Comparison of ENCODE assay signal across 23 cellular contexts in genomic region chr4:88969271-88969670, GRCh38.
DNase-seq lines count a peak whose midpoint lies in the region; ATAC-seq, FAIRE-seq and TF ChIP-seq lines count a peak whose summit lies in the region.
"Had no signal": no experiment of that assay in that cellular context is flagged by ENCODE, and none has a peak within 500 bp of the region (broad histone marks: within the 10 kb centered on the region; RNA-seq: fewer than 3 reads in every experiment).

No MANE protein-coding gene starts in this region.

- no peaks in the 10 kb centered on the region for H4K20me1 ChIP-seq in HepG2 (ENCODE audit: insufficient read depth, low read length)

- H3K36me3 ChIP-seq in HepG2 (replicated peaks in 1 of 2; ENCODE audit: control insufficient read depth in 1 of 2, insufficient read depth in 2 of 2, low read length in 2 of 2) = no peaks in the 10 kb centered on the region
- H3K36me3 ChIP-seq in H7 (replicated peaks; ENCODE audit: control insufficient read depth, insufficient read depth, low read length) = no peaks in the 10 kb centered on the region
- H3K36me3 ChIP-seq: SJSA1 had no signal

- in situ Hi-C loops in HepG2 (cut with HindIII; ENCODE audit: extremely low pct_ligation_motif_present, low pct_unique_long_range_greater_than_20kb) = no loop called here

- intact Hi-C loops in HepG2 (cut with micrococcal nuclease; ENCODE audit: unreplicated experiment) = no loop called here

- TF ChIP-seq EP300 in HepG2 (IDR thresholded peaks at IDR 0.05; ENCODE audit: low read depth in 2 of 2, low read length in 2 of 2) (no peak), HepG2 (CRISPR knock-in tag; IDR thresholded peaks at IDR 0.05; ENCODE audit: borderline replicate concordance) (no peak)

- FAIRE-seq in HepG2 (lab: Jason Lieb, UNC) (no peak), RCC 7860 (lab: Jason Lieb, UNC) (no peak)
- FAIRE-seq: GM12891, H1 had no signal

- no peak for TF ChIP-seq POLR2A in HepG2 (IDR thresholded peaks at IDR 0.05; ENCODE audit: insufficient read depth in 1 of 2, low read depth in 2 of 2, low read length in 2 of 2)

- H3K79me2 ChIP-seq in HepG2 (ENCODE audit: insufficient read depth, low read length) = no peaks in the 10 kb centered on the region

- POLR2A ChIA-PET in HepG2 (lab: Yijun Ruan, JAX) = no interaction called here

- H3K27me3 ChIP-seq in HepG2 (ENCODE audit: control insufficient read depth in 1 of 2, insufficient read depth in 2 of 2, low read length in 2 of 2) (no peaks in the 10 kb centered on the region), H7 (ENCODE audit: control insufficient read depth, insufficient read depth, low read length) (no peaks in the 10 kb centered on the region)
- H3K27me3 ChIP-seq: SJSA1 had no signal

- H3K27me3 Mint-ChIP-seq in type B pancreatic cell = no peaks in the 10 kb centered on the region

- peak; percentile 68 for ATAC-seq in HepG2
- ATAC-seq: HCT116, Right ventricle myocardium inferior had no signal

- peaks cover 7% of the 10 kb centered on the region for H3K36me3 Mint-ChIP-seq in type B pancreatic cell
- H3K36me3 Mint-ChIP-seq: IgD-negative memory B cell had no signal

- TF ChIP-seq CTCF in HepG2 (CRISPR knock-in tag; IDR thresholded peaks at IDR 0.05) = no peak
- no peak for TF ChIP-seq CTCF in type B pancreatic cell (conservative IDR thresholded peaks at IDR 0.05)

- no peak overlapping the region for H3K9ac ChIP-seq in HepG2 (ENCODE audit: insufficient read depth, low read depth, low read length)

- no peak overlapping the region for H3K4me3 Mint-ChIP-seq in type B pancreatic cell
- H3K4me3 Mint-ChIP-seq: IgD-negative memory B cell had no signal

- no peak overlapping the region for H3K27ac ChIP-seq in HepG2 (ENCODE audit: extremely low read length, insufficient read depth, low read length)
- H3K27ac ChIP-seq: SJSA1 had no signal

- H2AFZ ChIP-seq in HepG2 (ENCODE audit: low read length) = no peak overlapping the region

- H3K4me1 Mint-ChIP-seq in type B pancreatic cell (ENCODE audit: unreplicated experiment) = no peaks in the 10 kb centered on the region
- H3K4me1 Mint-ChIP-seq: IgD-negative memory B cell had no signal

- no peaks in the 10 kb centered on the region for H3K9me3 Mint-ChIP-seq in type B pancreatic cell

- H3K4me1 ChIP-seq in HepG2 (ENCODE audit: insufficient read depth, low read length) = peaks cover 26% of the 10 kb centered on the region
- H3K4me1 ChIP-seq: SJSA1 had no signal

- TF ChIP-seq RAD21 in HepG2 (CRISPR knock-in tag; IDR thresholded peaks at IDR 0.05) = no peak

- peak; percentile 17 for DNase-seq in NCI-H2171 treated with DMSO at 0.1 percent for 48 hours (lab: John Stamatoyannopoulos, UW)
- DNase-seq in NCI-H2171 (lab: John Stamatoyannopoulos, UW) = no peak
- DNase-seq in NCI-H69 (lab: John Stamatoyannopoulos, UW) = peak; percentile 54
- peak; percentile 6 for DNase-seq in HepG2 (ENCODE audit: low spot score)
- no peak for DNase-seq in type B pancreatic cell (ENCODE audit: extremely low spot score, unreplicated experiment)
- no peak for DNase-seq in RCC 7860 (ENCODE audit: low spot score)
- DNase-seq in H7 = no peak
- DNase-seq: 8988T, ACHN, DMS79, EL, GF-D8, NCI-H1092, NCI-H1436 treated with DMSO at 0.1 percent for 48 hours, NCI-H187 treated with DMSO at 0.1 percent for 48 hours, NCI-H2107, NCI-H510A had no signal

- CTCF ChIA-PET in HepG2 (lab: Yijun Ruan, JAX; ENCODE audit: low intra/inter-chr PET ratio, low total read pairs) = no interaction called here

- BruUV-seq in HepG2 (replicated peaks; lab: Mats Ljungman, UMichigan) = no TSS peak

- no peak overlapping the region for H3K4me2 ChIP-seq in HepG2 (ENCODE audit: low read depth, low read length)

- H3K27ac Mint-ChIP-seq in type B pancreatic cell = peak overlapping the region; percentile 25
- H3K27ac Mint-ChIP-seq: IgD-negative memory B cell had no signal

- H3K9me3 ChIP-seq in HepG2 (ENCODE audit: low read length) = no peaks in the 10 kb centered on the region
- H3K9me3 ChIP-seq: SJSA1 had no signal

- H3K4me3 ChIP-seq in HepG2 (replicated peaks in 1 of 3; ENCODE audit: insufficient read depth in 1 of 3, low read depth in 2 of 3, low read length in 3 of 3) (no peak overlapping the region), H7 (ENCODE audit: insufficient read depth, low read depth, low read length) (no peak overlapping the region)
- H3K4me3 ChIP-seq: SJSA1 had no signal

TF ChIP-seq in HepG2, 621 proteins besides CTCF, POLR2A, EP300 and RAD21:
- TF ChIP-seq TOE1 (CRISPR knock-in tag; IDR thresholded peaks at IDR 0.05) = no peak
- TF ChIP-seq HNF4A (CRISPR knock-in tag; IDR thresholded peaks at IDR 0.05) = no peak
- TF ChIP-seq MLLT10 (CRISPR knock-in tag; IDR thresholded peaks at IDR 0.05) = no peak
- TF ChIP-seq YEATS4 (CRISPR knock-in tag; IDR thresholded peaks at IDR 0.05; ENCODE audit: borderline replicate concordance) = no peak
- no peak for TF ChIP-seq PITX1 (CRISPR knock-in tag; IDR thresholded peaks at IDR 0.05)

Comparison
In these comparisons a context has a peak if more than half of its experiments do, and no peak if none do; other contexts are left out.
1. DNase-seq: peak in NCI-H2171 treated with DMSO at 0.1 percent for 48 hours (single experiment), NCI-H69 (single experiment) and HepG2 (single experiment); none in NCI-H2171 (single experiment), type B pancreatic cell (single experiment), RCC 7860 (single experiment) and H7 (single experiment).